Comparison of ENCODE assay signal across 2 cellular contexts in genomic region chr15:67021455-67021854, GRCh38.
A peak's percentile ranks its signal among the peaks of the same experiment; 100 is the strongest.
TF ChIP-seq lines count a peak whose summit lies in the region.

No MANE protein-coding gene starts in this region.

TF ChIP-seq in SK-N-SH, 30 proteins besides CTCF, POLR2A, EP300 and RAD21:
- peak; percentile 12; the same call in 1 of the 2 replicates for TF ChIP-seq PBX3 (IDR thresholded peaks at IDR 0.05)
- no peak for TF ChIP-seq NFIC (IDR thresholded peaks at IDR 0.05; ENCODE audit: borderline replicate concordance)

TF ChIP-seq in SK-N-SH treated with all-trans-retinoic acid at 6 μM for 48 hours, 23 proteins besides CTCF, POLR2A, EP300 and RAD21:
- TF ChIP-seq GLIS3 (CRISPR knock-in tag; IDR thresholded peaks at IDR 0.05): no peak
- no peak for TF ChIP-seq PPARA (CRISPR knock-in tag; IDR thresholded peaks at IDR 0.05; ENCODE audit: borderline replicate concordance)
- no peak for TF ChIP-seq TCF4 (CRISPR knock-in tag; IDR thresholded peaks at IDR 0.05; ENCODE audit: borderline replicate concordance)
- TF ChIP-seq ZC3H10 (CRISPR knock-in tag; IDR thresholded peaks at IDR 0.05): no peak
- TF ChIP-seq ZNF8 (CRISPR knock-in tag; IDR thresholded peaks at IDR 0.05): no peak
- TF ChIP-seq SNAI2 (CRISPR knock-in tag; IDR thresholded peaks at IDR 0.05): no peak
- no peak for TF ChIP-seq ARNTL (CRISPR knock-in tag; IDR thresholded peaks at IDR 0.05; ENCODE audit: borderline replicate concordance, low read depth)
